ENCODE assay signal across 9 cellular contexts in genomic region chr14:50821471-50822464, GRCh38. TPM values are rescaled to one million over a fixed set of nuclear protein-coding genes. Genes with fewer than 3 reads are reported as not detected.
A peak's percentile ranks its signal among the peaks of the same experiment; 100 is the strongest.
DNase-seq lines count a peak whose midpoint lies in the region; ATAC-seq and TF ChIP-seq lines count a peak whose summit lies in the region.
"Had no signal": no experiment of that assay in that cellular context is flagged by ENCODE, and none has a peak within 500 bp of the region (broad histone marks: within the 10 kb centered on the region; RNA-seq: fewer than 3 reads in every experiment).

No MANE protein-coding gene starts in this region.

- TF ChIP-seq CTCF in Loucy (conservative IDR thresholded peaks at IDR 0.05; ENCODE audit: low read length) (no peak), left lung (IDR thresholded peaks at IDR 0.05) (no peak)

- H4K20me1 ChIP-seq in Loucy (ENCODE audit: insufficient read depth, low read length, poor library complexity, severe bottlenecking) = peaks cover 76% of the 10 kb centered on the region

- intact Hi-C loops in left lung (cut with DNase I) = no loop called here

- H3K27me3 Mint-ChIP-seq in CD8-positive, alpha-beta memory T cell = peaks cover 0 to 2% of the 10 kb centered on the region in 2 donors
- H3K27me3 Mint-ChIP-seq in activated T-cell treated with anti-CD3 and anti-CD28 coated beads, Interleukin-2, amount 50 U/mL, for 72 hours (ENCODE audit: low read depth) = no peaks in the 10 kb centered on the region

- peak overlapping the region; percentile 15 for H3K27ac ChIP-seq in CD8-positive, alpha-beta memory T cell (ENCODE audit: low read depth, low read length)
- peak overlapping the region in 1 of 2 donors; percentile 86 for H3K27ac ChIP-seq in left lung

- no peaks in the 10 kb centered on the region for H3F3A ChIP-seq in Loucy (ENCODE audit: low read depth)

- peak overlapping the region; percentile 98 for H3K4me2 ChIP-seq in Loucy (ENCODE audit: low read depth, low read length, poor library complexity, severe bottlenecking)

- DNase-seq in CD8-positive, alpha-beta memory T cell = peak; percentile 48 to 83 (median 72)
- DNase-seq in activated T-cell treated with anti-CD3 and anti-CD28 coated beads, Interleukin-2, amount 50 U/mL, for 72 hours = peak; percentile 59 to 63
- DNase-seq in left lung = peak; percentile 64 to 90
- no peak for DNase-seq in A172 (ENCODE audit: low spot score)
- no peak for DNase-seq in NCI-H1105 treated with DMSO at 0.1 percent for 48 hours (lab: John Stamatoyannopoulos, UW)

- peak overlapping the region; percentile 44 to 87 (median 78) for H3K4me3 Mint-ChIP-seq in CD8-positive, alpha-beta memory T cell
- H3K4me3 Mint-ChIP-seq in activated T-cell treated with anti-CD3 and anti-CD28 coated beads, Interleukin-2, amount 50 U/mL, for 72 hours = peak overlapping the region; percentile 76 to 89

- H3K9me2 ChIP-seq in Loucy (replicated peaks; ENCODE audit: low read depth, low read length) = no peaks in the 10 kb centered on the region

- H3K9me3 ChIP-seq in CD8-positive, alpha-beta memory T cell (ENCODE audit: low read length) = no peaks in the 10 kb centered on the region
- H3K9me3 ChIP-seq in Loucy (ENCODE audit: insufficient read depth, low read depth, low read length) (no peaks in the 10 kb centered on the region), left lung (no peaks in the 10 kb centered on the region)

- H3K9me3 Mint-ChIP-seq in CD8-positive, alpha-beta memory T cell = no peaks in the 10 kb centered on the region
- no peaks in the 10 kb centered on the region for H3K9me3 Mint-ChIP-seq in activated T-cell treated with anti-CD3 and anti-CD28 coated beads, Interleukin-2, amount 50 U/mL, for 72 hours

- H3K4me3 ChIP-seq in CD8-positive, alpha-beta memory T cell (ENCODE audit: low read length) = peak overlapping the region; percentile 36
- H3K4me3 ChIP-seq in Loucy (ENCODE audit: low read length, poor library complexity, severe bottlenecking) (no peak overlapping the region), left lung (no peak overlapping the region)

- peak; percentile 54 to 56 for ATAC-seq in activated T-cell treated with anti-CD3 and anti-CD28 coated beads, Interleukin-2, amount 50 U/mL, for 72 hours (replicated peaks in 1 of 2)
- ATAC-seq in left lung (peak; percentile 60), HG03521 (IDR thresholded peaks at IDR 0.05; ENCODE audit: unreplicated experiment) (no peak), GM21367 (IDR thresholded peaks at IDR 0.05; ENCODE audit: unreplicated experiment) (no peak)

- POLR2A ChIA-PET in CD8-positive, alpha-beta memory T cell (lab: Charles Lee) = interaction anchor here (0.5 to 3.5 kb wide), 7 partner anchors 8 to 628 kb away, joined by 3 to 13 read pairs (median 4); partner anchors contain the start of gene NIN

- peak overlapping the region; percentile 18 for H3K9ac ChIP-seq in Loucy (ENCODE audit: low read depth, low read length, poor library complexity, severe bottlenecking)

- CTCF ChIA-PET in CD8-positive, alpha-beta memory T cell (lab: Charles Lee) = interaction anchor here (1.2 to 3.8 kb wide), 10 partner anchors 9 to 44 kb away, joined by 3 to 29 read pairs (median 8); partner anchors contain the start of gene NIN

- H3K4me1 ChIP-seq in CD8-positive, alpha-beta memory T cell (ENCODE audit: insufficient read depth, low read length) = peaks cover 88% of the 10 kb centered on the region
- peaks cover 57% of the 10 kb centered on the region for H3K4me1 ChIP-seq in Loucy (ENCODE audit: insufficient read depth, low read length, poor library complexity, severe bottlenecking)
- peaks cover 0 to 61% of the 10 kb centered on the region in 2 donors for H3K4me1 ChIP-seq in left lung

- H3K27ac Mint-ChIP-seq in CD8-positive, alpha-beta memory T cell = peak overlapping the region; percentile 87 to 98 (median 95)
- H3K27ac Mint-ChIP-seq in activated T-cell treated with anti-CD3 and anti-CD28 coated beads, Interleukin-2, amount 50 U/mL, for 72 hours = peak overlapping the region; percentile 77

- peaks cover 4 to 35% (median 5%) of the 10 kb centered on the region in 3 donors for H3K36me3 Mint-ChIP-seq in CD8-positive, alpha-beta memory T cell
- peaks cover 6 to 20% of the 10 kb centered on the region in 2 donors for H3K36me3 Mint-ChIP-seq in activated T-cell treated with anti-CD3 and anti-CD28 coated beads, Interleukin-2, amount 50 U/mL, for 72 hours (ENCODE audit: insufficient read depth in 2 of 2)

- no peaks in the 10 kb centered on the region for H3K27me3 ChIP-seq in CD8-positive, alpha-beta memory T cell (ENCODE audit: insufficient read depth, low read length, poor library complexity, severe bottlenecking)
- H3K27me3 ChIP-seq in Loucy (ENCODE audit: insufficient read depth, low read length, poor library complexity, severe bottlenecking) = no peaks in the 10 kb centered on the region
- H3K27me3 ChIP-seq in left lung = no peaks in the 10 kb centered on the region

- H3K36me3 ChIP-seq in CD8-positive, alpha-beta memory T cell (ENCODE audit: insufficient read depth, low read length) = peaks cover 8% of the 10 kb centered on the region
- H3K36me3 ChIP-seq in Loucy (ENCODE audit: insufficient read depth, low read length) (peaks cover 18% of the 10 kb centered on the region; the same call in 1 of the 2 replicates), left lung (peaks cover 0 to 3% of the 10 kb centered on the region in 2 donors)

- peaks cover 100% of the 10 kb centered on the region for H3K79me2 ChIP-seq in Loucy (ENCODE audit: insufficient read depth, low read length)

- peaks cover 82 to 90% (median 88%) of the 10 kb centered on the region in 3 donors for H3K4me1 Mint-ChIP-seq in CD8-positive, alpha-beta memory T cell
- H3K4me1 Mint-ChIP-seq in activated T-cell treated with anti-CD3 and anti-CD28 coated beads, Interleukin-2, amount 50 U/mL, for 72 hours (ENCODE audit: low read depth) = peaks cover 80% of the 10 kb centered on the region

- H2AFZ ChIP-seq in Loucy (ENCODE audit: low read length) = no peak overlapping the region

RNA-seq across cellular contexts. Expression of gene NIN, which starts 9.2 kb away (rescaled TPM):
- 10 to 100 TPM; 73.8 to 77.8 TPM for total RNA-seq in CD8-positive, alpha-beta memory T cell
- 64.3 TPM for polyA plus RNA-seq in CD8-positive, alpha-beta memory T cell
- total RNA-seq in activated T-cell treated with anti-CD3 and anti-CD28 coated beads, Interleukin-2, amount 50 U/mL, for 72 hours = 10 to 100 TPM; 46.1 to 60.0 TPM
- total RNA-seq in left lung = 10 to 100 TPM; 34.5 to 49.6 TPM
- total RNA-seq in A172 (2014; rRNA removed; shearing (Covaris generic)) = 17.7 and 19.2 TPM in 2 replicates

RNA-seq across cellular contexts. Expression of gene ABHD12B, which starts 50.1 kb away (rescaled TPM):
- total RNA-seq in CD8-positive, alpha-beta memory T cell = not detected
- polyA plus RNA-seq in CD8-positive, alpha-beta memory T cell = not detected
- not detected for total RNA-seq in activated T-cell treated with anti-CD3 and anti-CD28 coated beads, Interleukin-2, amount 50 U/mL, for 72 hours
- total RNA-seq in left lung = not detected
- total RNA-seq in A172 (2014; rRNA removed; shearing (Covaris generic)) = not detected in 2 replicates
- total RNA-seq: M059J had no signal

Comparison
In these comparisons a context has a peak if more than half of its experiments do, and no peak if none do; other contexts are left out.
1. DNase-seq: peak in CD8-positive, alpha-beta memory T cell (5 of 5), activated T-cell treated with anti-CD3 and anti-CD28 coated beads, Interleukin-2, amount 50 U/mL, for 72 hours (2 of 2) and left lung (2 of 2); none in A172 (single experiment) and NCI-H1105 treated with DMSO at 0.1 percent for 48 hours (single experiment).
2. ATAC-seq: peak in activated T-cell treated with anti-CD3 and anti-CD28 coated beads, Interleukin-2, amount 50 U/mL, for 72 hours (2 of 2) and left lung (single experiment); none in HG03521 (single experiment) and GM21367 (single experiment).